25 cellular contexts compared by ENCODE assay signal in genomic region chr11:134932761-134933160, GRCh38.
"Had no signal": no experiment of that assay in that cellular context is flagged by ENCODE, and none has a peak within 500 bp of the region (broad histone marks: within the 10 kb centered on the region; RNA-seq: fewer than 3 reads in every experiment).

No MANE protein-coding gene starts in this region.

- H3K27me3 ChIP-seq: gastrocnemius medialis, hepatocyte, pancreas, sigmoid colon had no signal

- H3K9me3 ChIP-seq: gastrocnemius medialis, pancreas, prostate gland, sigmoid colon had no signal

- H3K79me2 ChIP-seq: hepatocyte had no signal

- H2AFZ ChIP-seq: hepatocyte had no signal

- H3K36me3 ChIP-seq: gastrocnemius medialis, pancreas, prostate gland, sigmoid colon had no signal

- H3K4me2 ChIP-seq: hepatocyte had no signal

- H3K4me3 ChIP-seq: coronary artery, dorsolateral prefrontal cortex, gastrocnemius medialis, hepatocyte, pancreas, prostate gland, sigmoid colon had no signal

- H3K27ac ChIP-seq: coronary artery, dorsolateral prefrontal cortex, gastrocnemius medialis, hepatocyte, pancreas, prostate gland, sigmoid colon had no signal

- DNase-seq: activated CD4-positive, alpha-beta T cell treated with anti-CD3 and anti-CD28 coated beads for 36 hours; activated CD4-positive, CD25-positive, alpha-beta regulatory T cell; activated CD8-positive, alpha-beta memory T cell treated with anti-CD3 and anti-CD28 coated beads, Interleukin-2, amount 10 ng/mL, durations not matched to agents 7 days and 5 days; activated CD8-positive, alpha-beta T cell treated with anti-CD3 and anti-CD28 coated beads, Interleukin-2, amount 10 ng/mL, durations not matched to agents 7 days and 5 days; activated naive CD8-positive, alpha-beta T cell treated with anti-CD3 and anti-CD28 coated beads, Interleukin-2, amount 50 U/mL, for 24 hours; activated T-cell treated with anti-CD3 and anti-CD28 coated beads, Interleukin-2, amount 50 U/mL, for 48 hours; amygdala; cerebellar nuclear complex; dorsolateral prefrontal cortex; effector memory CD4-positive, alpha-beta T cell; gastrocnemius medialis; islet precursor cell; naive B cell; nephron progenitor cell; pancreas; retina; sigmoid colon; small intestine; stimulated activated CD4-positive, alpha-beta T cell treated with anti-CD3 and anti-CD28 coated beads, Interleukin-4, amount 100 ng/mL, for 24 hours; stimulated activated naive CD8-positive, alpha-beta T cell treated with anti-CD3 and anti-CD28 coated beads, Interleukin-15, amount 100 ng/mL, for 72 hours; substantia nigra; T-helper 1 cell had no signal
